In the genomic region with DNA sequence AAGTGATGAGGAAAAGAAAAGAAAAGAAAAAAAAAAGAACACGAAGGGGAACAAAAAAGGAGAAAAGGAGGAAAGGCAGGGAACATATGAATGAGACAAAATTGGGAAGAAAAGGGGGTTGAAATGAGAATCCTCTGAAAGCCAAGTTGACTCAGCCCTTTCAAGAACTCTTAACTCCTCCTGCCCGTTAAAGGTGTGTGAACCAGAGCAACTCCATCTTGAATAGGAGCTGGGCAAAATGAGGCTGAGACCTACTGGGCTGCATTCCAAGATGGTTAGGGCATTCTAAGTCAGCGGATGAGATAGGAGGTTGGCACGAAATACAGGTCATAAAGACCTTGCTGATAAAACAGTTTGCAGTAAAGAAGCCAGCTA, we compare ENCODE assay signal across 23 cellular contexts. TPM values are rescaled to one million over a fixed set of nuclear protein-coding genes. Genes with fewer than 3 reads are reported as not detected.
DNase-seq lines count a peak whose midpoint lies in the region; ATAC-seq, FAIRE-seq and TF ChIP-seq lines count a peak whose summit lies in the region.
"Had no signal": no experiment of that assay in that cellular context is flagged by ENCODE, and none has a peak within 500 bp of the region (broad histone marks: within the 10 kb centered on the region; RNA-seq: fewer than 3 reads in every experiment).

No MANE protein-coding gene starts in this region.

- no peaks in the 10 kb centered on the region for H3K4me1 ChIP-seq in HEK293 (ENCODE audit: control insufficient read depth, insufficient read depth, low read length)

- peak overlapping the region; percentile 75 for H3K27ac Mint-ChIP-seq in activated CD4-positive, alpha-beta T cell treated with anti-CD3 and anti-CD28 coated beads for 36 hours
- peak overlapping the region; percentile 2 for H3K27ac Mint-ChIP-seq in activated T-helper 1 cell treated with anti-CD3 and anti-CD28 coated beads, Interleukin-12 subunit alpha, Interleukin-12 subunit beta, Interleukin-2, Interleukin-4 antibody, amounts not matched to agents 30 ng/mL and 10 ng/mL and 1 ng/mL, durations not matched to agents 14 hours and 24 hours and 36 hours
- H3K27ac Mint-ChIP-seq in memory B cell = peak overlapping the region; percentile 81
- H3K27ac Mint-ChIP-seq: CD4-positive, alpha-beta T cell had no signal

- peaks cover 48% of the 10 kb centered on the region for H3K4me1 Mint-ChIP-seq in activated CD4-positive, alpha-beta T cell treated with anti-CD3 and anti-CD28 coated beads for 36 hours
- peaks cover 36% of the 10 kb centered on the region for H3K4me1 Mint-ChIP-seq in activated T-helper 1 cell treated with anti-CD3 and anti-CD28 coated beads, Interleukin-12 subunit alpha, Interleukin-12 subunit beta, Interleukin-2, Interleukin-4 antibody, amounts not matched to agents 30 ng/mL and 10 ng/mL and 1 ng/mL, durations not matched to agents 14 hours and 24 hours and 36 hours (ENCODE audit: low read depth)
- peaks cover 30% of the 10 kb centered on the region for H3K4me1 Mint-ChIP-seq in memory B cell

- TF ChIP-seq CTCF in HEK293 (tag by site-specific recombination; IDR thresholded peaks at IDR 0.05) = no peak

- no peak overlapping the region for H3K4me3 ChIP-seq in HEK293 (ENCODE audit: low read depth, low read length)
- H3K4me3 ChIP-seq: BLaER1 treated with 17β-estradiol and CSF1 and Interleukin-3, amounts not matched to agents 10 nM and 100 nM; PC-9; SJSA1 had no signal

- POLR2A ChIA-PET in activated CD4-positive, alpha-beta T cell treated with anti-CD3 and anti-CD28 coated beads for 36 hours (lab: Charles Lee) = no interaction called here
- POLR2A ChIA-PET in HEK293 (lab: Yijun Ruan, JAX) = no interaction called here

- no peaks in the 10 kb centered on the region for H3K9me3 ChIP-seq in HEK293 (ENCODE audit: control insufficient read depth, insufficient read depth, low read depth, low read length)

- intact Hi-C loops in activated CD4-positive, alpha-beta T cell treated with anti-CD3 and anti-CD28 coated beads for 36 hours (cut with DNase I, micrococcal nuclease) = no loop called here
- intact Hi-C loops in activated T-helper 1 cell treated with anti-CD3 and anti-CD28 coated beads, Interleukin-12 subunit alpha, Interleukin-12 subunit beta, Interleukin-2, Interleukin-4 antibody, amounts not matched to agents 30 ng/mL and 10 ng/mL and 1 ng/mL, durations not matched to agents 14 hours and 24 hours and 36 hours (cut with micrococcal nuclease) = no loop called here

- CTCF ChIA-PET in activated CD4-positive, alpha-beta T cell treated with anti-CD3 and anti-CD28 coated beads for 36 hours (lab: Charles Lee) = no interaction called here
- CTCF ChIA-PET in HEK293 (lab: Yijun Ruan, JAX) = interaction anchor here (0.6 kb wide), 1 partner anchor 10 kb away, joined by 8 read pairs; no protein-coding TSS in a partner anchor

- no peak for ATAC-seq in activated CD4-positive, alpha-beta T cell treated with anti-CD3 and anti-CD28 coated beads for 36 hours
- ATAC-seq in memory B cell (ENCODE audit: low read depth) = no peak
- ATAC-seq: Right ventricle myocardium inferior had no signal

- no peak for DNase-seq in activated CD4-positive, alpha-beta T cell treated with anti-CD3 and anti-CD28 coated beads for 36 hours
- DNase-seq in activated CD4-positive, alpha-beta T cell treated with anti-CD3 and anti-CD28 coated beads for 1 hour = no peak
- no peak for DNase-seq in activated T-helper 1 cell treated with anti-CD3 and anti-CD28 coated beads, Interleukin-12 subunit alpha, Interleukin-12 subunit beta, Interleukin-2, Interleukin-4 antibody, amounts not matched to agents 30 ng/mL and 10 ng/mL and 1 ng/mL, durations not matched to agents 14 hours and 24 hours and 36 hours (ENCODE audit: low spot score)
- no peak for DNase-seq in memory B cell (ENCODE audit: low spot score in 2 of 2)
- DNase-seq in urothelium cell line (ENCODE audit: low spot score) = no peak
- DNase-seq in activated CD4-positive, CD25-positive, alpha-beta regulatory T cell (lab: John Stamatoyannopoulos, UW) = no peak
- DNase-seq: CD4-positive, alpha-beta T cell; DMS53; NCI-H1092; NCI-H1417 treated with DMSO at 0.1 percent for 48 hours; NCI-H1694 treated with DMSO at 0.1 percent for 48 hours; NCI-H2081; NCI-H2227 treated with DMSO at 0.1 percent for 48 hours; NCI-H526 treated with DMSO at 0.1 percent for 48 hours; PC-9 had no signal

- peaks cover 43% of the 10 kb centered on the region for H3K36me3 Mint-ChIP-seq in activated CD4-positive, alpha-beta T cell treated with anti-CD3 and anti-CD28 coated beads for 36 hours (ENCODE audit: low read depth)
- peaks cover 18% of the 10 kb centered on the region for H3K36me3 Mint-ChIP-seq in activated T-helper 1 cell treated with anti-CD3 and anti-CD28 coated beads, Interleukin-12 subunit alpha, Interleukin-12 subunit beta, Interleukin-2, Interleukin-4 antibody, amounts not matched to agents 30 ng/mL and 10 ng/mL and 1 ng/mL, durations not matched to agents 14 hours and 24 hours and 36 hours (ENCODE audit: low read depth)
- peaks cover 28% of the 10 kb centered on the region for H3K36me3 Mint-ChIP-seq in memory B cell

- no peaks in the 10 kb centered on the region for H3K36me3 ChIP-seq in HEK293 (ENCODE audit: control insufficient read depth in 2 of 2, insufficient read depth in 1 of 2, low read length in 2 of 2)

- no peak overlapping the region for H3K27ac ChIP-seq in HEK293 (ENCODE audit: extremely low read depth, low read depth, low read length)
- H3K27ac ChIP-seq: BLaER1 treated with 17β-estradiol and CSF1 and Interleukin-3, amounts not matched to agents 10 nM and 100 nM; KMS-11; PC-9; SJSA1 had no signal

- no peak overlapping the region for H3K4me3 Mint-ChIP-seq in activated CD4-positive, alpha-beta T cell treated with anti-CD3 and anti-CD28 coated beads for 36 hours
- no peak overlapping the region for H3K4me3 Mint-ChIP-seq in activated T-helper 1 cell treated with anti-CD3 and anti-CD28 coated beads, Interleukin-12 subunit alpha, Interleukin-12 subunit beta, Interleukin-2, Interleukin-4 antibody, amounts not matched to agents 30 ng/mL and 10 ng/mL and 1 ng/mL, durations not matched to agents 14 hours and 24 hours and 36 hours
- no peak overlapping the region for H3K4me3 Mint-ChIP-seq in memory B cell
- H3K4me3 Mint-ChIP-seq: CD4-positive, alpha-beta T cell had no signal

- FAIRE-seq in urothelium cell line (lab: Jason Lieb, UNC) = no peak
- FAIRE-seq: A204.1, GM18507, H54 had no signal

- no peaks in the 10 kb centered on the region for H3K27me3 Mint-ChIP-seq in activated CD4-positive, alpha-beta T cell treated with anti-CD3 and anti-CD28 coated beads for 36 hours
- H3K27me3 Mint-ChIP-seq in activated T-helper 1 cell treated with anti-CD3 and anti-CD28 coated beads, Interleukin-12 subunit alpha, Interleukin-12 subunit beta, Interleukin-2, Interleukin-4 antibody, amounts not matched to agents 30 ng/mL and 10 ng/mL and 1 ng/mL, durations not matched to agents 14 hours and 24 hours and 36 hours (ENCODE audit: insufficient read depth) = no peaks in the 10 kb centered on the region
- no peaks in the 10 kb centered on the region for H3K27me3 Mint-ChIP-seq in memory B cell
- H3K27me3 Mint-ChIP-seq: CD4-positive, alpha-beta T cell had no signal

- peaks cover 16% of the 10 kb centered on the region for H3K9me3 Mint-ChIP-seq in activated CD4-positive, alpha-beta T cell treated with anti-CD3 and anti-CD28 coated beads for 36 hours (ENCODE audit: low read depth)
- peaks cover 7% of the 10 kb centered on the region for H3K9me3 Mint-ChIP-seq in activated T-helper 1 cell treated with anti-CD3 and anti-CD28 coated beads, Interleukin-12 subunit alpha, Interleukin-12 subunit beta, Interleukin-2, Interleukin-4 antibody, amounts not matched to agents 30 ng/mL and 10 ng/mL and 1 ng/mL, durations not matched to agents 14 hours and 24 hours and 36 hours
- peaks cover 6% of the 10 kb centered on the region for H3K9me3 Mint-ChIP-seq in memory B cell

TF ChIP-seq in HEK293, 187 proteins besides CTCF, POLR2A, EP300 and RAD21:
- TF ChIP-seq, protein P1, sequence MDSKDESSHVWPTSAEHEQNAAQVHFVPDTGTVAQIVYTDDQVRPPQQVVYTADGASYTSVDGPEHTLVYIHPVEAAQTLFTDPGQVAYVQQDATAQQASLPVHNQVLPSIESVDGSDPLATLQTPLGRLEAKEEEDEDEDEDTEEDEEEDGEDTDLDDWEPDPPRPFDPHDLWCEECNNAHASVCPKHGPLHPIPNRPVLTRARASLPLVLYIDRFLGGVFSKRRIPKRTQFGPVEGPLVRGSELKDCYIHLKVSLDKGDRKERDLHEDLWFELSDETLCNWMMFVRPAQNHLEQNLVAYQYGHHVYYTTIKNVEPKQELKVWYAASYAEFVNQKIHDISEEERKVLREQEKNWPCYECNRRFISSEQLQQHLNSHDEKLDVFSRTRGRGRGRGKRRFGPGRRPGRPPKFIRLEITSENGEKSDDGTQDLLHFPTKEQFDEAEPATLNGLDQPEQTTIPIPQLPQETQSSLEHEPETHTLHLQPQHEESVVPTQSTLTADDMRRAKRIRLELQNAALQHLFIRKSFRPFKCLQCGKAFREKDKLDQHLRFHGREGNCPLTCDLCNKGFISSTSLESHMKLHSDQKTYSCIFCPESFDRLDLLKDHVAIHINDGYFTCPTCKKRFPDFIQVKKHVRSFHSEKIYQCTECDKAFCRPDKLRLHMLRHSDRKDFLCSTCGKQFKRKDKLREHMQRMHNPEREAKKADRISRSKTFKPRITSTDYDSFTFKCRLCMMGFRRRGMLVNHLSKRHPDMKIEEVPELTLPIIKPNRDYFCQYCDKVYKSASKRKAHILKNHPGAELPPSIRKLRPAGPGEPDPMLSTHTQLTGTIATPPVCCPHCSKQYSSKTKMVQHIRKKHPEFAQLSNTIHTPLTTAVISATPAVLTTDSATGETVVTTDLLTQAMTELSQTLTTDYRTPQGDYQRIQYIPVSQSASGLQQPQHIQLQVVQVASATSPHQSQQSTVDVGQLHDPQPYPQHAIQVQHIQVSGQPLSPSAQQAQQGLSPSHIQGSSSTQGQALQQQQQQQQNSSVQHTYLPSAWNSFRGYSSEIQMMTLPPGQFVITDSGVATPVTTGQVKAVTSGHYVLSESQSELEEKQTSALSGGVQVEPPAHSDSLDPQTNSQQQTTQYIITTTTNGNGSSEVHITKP (tag by site-specific recombination; IDR thresholded peaks at IDR 0.05) = peak; percentile 18; the same call in 1 of the 2 replicates
- TF ChIP-seq ZNF830 (tag by site-specific recombination; IDR thresholded peaks at IDR 0.05; ENCODE audit: low read depth) = no peak

RNA-seq across cellular contexts. Expression of a gene that starts 4.0 kb away (rescaled TPM):
- total RNA-seq in activated CD4-positive, alpha-beta T cell treated with anti-CD3 and anti-CD28 coated beads for 36 hours = 10 to 100 TPM; 29.3 to 44.0 TPM
- total RNA-seq in activated T-helper 1 cell treated with anti-CD3 and anti-CD28 coated beads, Interleukin-12 subunit alpha, Interleukin-12 subunit beta, Interleukin-2, Interleukin-4 antibody, amounts not matched to agents 30 ng/mL and 10 ng/mL and 1 ng/mL, durations not matched to agents 14 hours and 24 hours and 36 hours = 48.4 and 56.7 TPM in 2 replicates

Comparison
In these comparisons a context has a peak if more than half of its experiments do, and no peak if none do; other contexts are left out.
1. H3K27ac Mint-ChIP-seq: peak in every context shown above with its lines; median percentile 81 in memory B cell; 75 in activated CD4-positive, alpha-beta T cell treated with anti-CD3 and anti-CD28 coated beads for 36 hours; 2 in activated T-helper 1 cell treated with anti-CD3 and anti-CD28 coated beads, Interleukin-12 subunit alpha, Interleukin-12 subunit beta, Interleukin-2, Interleukin-4 antibody, amounts not matched to agents 30 ng/mL and 10 ng/mL and 1 ng/mL, durations not matched to agents 14 hours and 24 hours and 36 hours.